In genomic region chr17:65667656-65668055, GRCh38 we compare ENCODE assay signal across 1 cellular context.
TF ChIP-seq lines count a peak whose summit lies in the region.

No MANE protein-coding gene starts in this region.

TF ChIP-seq in H1, 55 proteins besides CTCF, POLR2A, EP300 and RAD21:
- TF ChIP-seq TAF7 (optimal IDR thresholded peaks at IDR 0.05; ENCODE audit: borderline replicate concordance, low read depth, low read length) (no peak), RXRA (IDR thresholded peaks at IDR 0.05; ENCODE audit: insufficient read depth, low read depth, low read length) (no peak), JUND (IDR thresholded peaks at IDR 0.05; ENCODE audit: low read length) (no peak)
